In the genomic region with DNA sequence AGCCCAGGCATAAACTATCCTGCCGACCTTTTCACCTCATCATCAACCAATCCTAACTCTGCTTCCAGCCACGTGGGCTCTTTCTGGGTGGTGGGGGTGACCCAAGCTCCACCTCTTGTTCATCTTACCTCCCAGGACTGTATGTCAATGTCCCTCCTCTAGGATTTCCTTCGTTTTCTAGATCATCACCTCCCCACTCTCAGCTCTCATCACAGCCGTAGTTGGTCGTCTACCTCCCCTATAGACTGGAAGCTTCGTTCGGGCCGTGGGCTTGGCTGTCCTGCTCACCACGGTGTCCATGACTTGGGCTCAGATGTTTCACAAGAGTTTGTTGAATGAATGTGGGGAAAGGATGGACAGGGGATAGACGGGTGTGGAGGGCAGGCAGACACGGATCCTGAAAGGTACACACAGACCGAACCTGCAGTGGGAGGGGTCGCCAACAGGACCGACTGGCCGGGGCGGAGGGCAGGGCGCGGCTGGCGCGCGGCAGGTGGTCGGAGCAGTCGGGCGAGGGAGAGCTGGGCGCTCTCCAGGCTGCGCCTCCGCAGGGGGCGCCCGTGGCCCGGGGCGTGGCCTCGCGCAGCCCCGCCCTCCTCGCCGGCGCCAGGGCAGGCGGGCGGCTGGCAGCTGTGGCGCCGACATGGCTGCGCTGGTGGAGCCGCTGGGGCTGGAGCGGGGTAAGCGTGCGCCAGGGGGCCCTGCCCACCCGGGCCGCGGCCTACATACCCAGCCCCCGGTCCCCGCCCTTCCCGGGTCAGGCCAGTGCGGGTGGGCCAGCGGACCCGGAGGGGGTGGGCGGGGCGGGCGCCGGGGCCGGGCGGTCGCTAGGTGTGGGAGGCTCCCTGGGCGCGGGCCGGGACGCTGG, we compare ENCODE assay signal across 8 cellular contexts. TPM values are rescaled to one million over a fixed set of nuclear protein-coding genes. Genes with fewer than 3 reads are reported as not detected.
DNase-seq lines count a peak whose midpoint lies in the region; ATAC-seq, FAIRE-seq and TF ChIP-seq lines count a peak whose summit lies in the region.

A gene with protein sequence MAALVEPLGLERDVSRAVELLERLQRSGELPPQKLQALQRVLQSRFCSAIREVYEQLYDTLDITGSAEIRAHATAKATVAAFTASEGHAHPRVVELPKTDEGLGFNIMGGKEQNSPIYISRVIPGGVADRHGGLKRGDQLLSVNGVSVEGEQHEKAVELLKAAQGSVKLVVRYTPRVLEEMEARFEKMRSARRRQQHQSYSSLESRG (plus strand): TSS at position 609 of the 868 bp plus-strand sequence. CDS start 35 bp downstream, at position 644.

- peak within 1 kb of the TSS; percentile 18 for H2BK5ac ChIP-seq in IMR-90 (ENCODE audit: low read depth, low read length, poor library complexity, severe bottlenecking)

- intact Hi-C loops in IMR-90 (cut with micrococcal nuclease) (loop anchor here (5.0 kb wide), 1 partner anchor 83 kb away; no protein-coding TSS in a partner anchor), testis (cut with DNase I; ENCODE audit: low total_unique reads) (no loop called here)
- intact Hi-C loops in activated T-helper 2 cell treated with anti-CD3 and anti-CD28 coated beads, Interferon-gamma antibody, Interleukin-2, Interleukin-4, amounts not matched to agents 10 μg/mL and 5 μg/mL and 100 μg/mL, durations not matched to agents 14 hours and 24 hours and 36 hours (cut with micrococcal nuclease), result loop anchor here (5.0 kb wide), 1 partner anchor 33 kb away; no protein-coding TSS in a partner anchor

- H4K8ac ChIP-seq in IMR-90 (ENCODE audit: low read depth in 2 of 2, low read length in 2 of 2), result peak within 1 kb of the TSS in 1 of 2 experiments; percentile 65; a peak in 2 of 4 replicates

- H3K79me1 ChIP-seq in IMR-90 (ENCODE audit: low read depth in 1 of 2, low read length in 2 of 2), result peaks cover 4 to 49% of the 10 kb centered on the region in 2 experiments; a peak in 3 of 4 replicates

- peak within 1 kb of the TSS; percentile 89 for H3K23ac ChIP-seq in IMR-90 (ENCODE audit: low read depth, low read length)

- TF ChIP-seq CTCF in IMR-90 (conservative IDR thresholded peaks at IDR 0.05; ENCODE audit: low read depth, low read length) (peak; percentile 67), fibroblast of the aortic adventitia (IDR thresholded peaks at IDR 0.05; ENCODE audit: insufficient read depth, low read length) (peak; percentile 32), neural cell (IDR thresholded peaks at IDR 0.05; ENCODE audit: poor library complexity, severe bottlenecking) (peak; percentile 82), testis (IDR thresholded peaks at IDR 0.05) (peak in 2 of 3 experiments; percentile 38 to 42)

- H3K4me3 ChIP-seq in BLaER1 treated with 17β-estradiol and CSF1 and Interleukin-3, amounts not matched to agents 10 nM and 100 nM, result peak within 1 kb of the TSS; percentile 72 to 83 (median 77)
- peak within 1 kb of the TSS; percentile 96 for H3K4me3 ChIP-seq in IMR-90 (ENCODE audit: insufficient read depth, low read depth, low read length)
- H3K4me3 ChIP-seq in fibroblast of the aortic adventitia (ENCODE audit: low read depth, low read length), result peak within 1 kb of the TSS; percentile 83
- H3K4me3 ChIP-seq in neural cell (ENCODE audit: low read length), result peak within 1 kb of the TSS; percentile 95
- peak within 1 kb of the TSS; percentile 83 to 90 for H3K4me3 ChIP-seq in testis

- peak within 1 kb of the TSS; percentile 71 to 88 (median 80) for H3K9ac ChIP-seq in BLaER1 treated with 17β-estradiol and CSF1 and Interleukin-3, amounts not matched to agents 10 nM and 100 nM
- H3K9ac ChIP-seq in IMR-90 (ENCODE audit: low read depth, low read length) (peak within 1 kb of the TSS; percentile 71), neural cell (ENCODE audit: low read length) (peak within 1 kb of the TSS; percentile 82)

- H4K5ac ChIP-seq in IMR-90 (ENCODE audit: low read depth, low read length), result peak within 1 kb of the TSS; percentile 48; the same call in 1 of the 2 replicates

- no peaks in the 10 kb centered on the region for H3F3A ChIP-seq in neural cell (ENCODE audit: insufficient read depth, low read length, poor library complexity, severe bottlenecking)

- peak within 1 kb of the TSS; percentile 81 for H3K4me3 Mint-ChIP-seq in activated T-helper 2 cell treated with anti-CD3 and anti-CD28 coated beads, Interferon-gamma antibody, Interleukin-2, Interleukin-4, amounts not matched to agents 10 μg/mL and 5 μg/mL and 100 μg/mL, durations not matched to agents 14 hours and 24 hours and 36 hours (ENCODE audit: low read depth)

- peaks cover 23% of the 10 kb centered on the region for H3K9me1 ChIP-seq in IMR-90 (ENCODE audit: insufficient read depth, low read length)

- H3K9me3 ChIP-seq in BLaER1 treated with 17β-estradiol and CSF1 and Interleukin-3, amounts not matched to agents 10 nM and 100 nM (replicated peaks in 1 of 11), result no peaks in the 10 kb centered on the region
- H3K9me3 ChIP-seq in IMR-90 (ENCODE audit: control insufficient read depth, insufficient read depth, low read length), result no peaks in the 10 kb centered on the region
- H3K9me3 ChIP-seq in neural cell (ENCODE audit: low read length), result no peaks in the 10 kb centered on the region
- H3K9me3 ChIP-seq in testis, result no peaks in the 10 kb centered on the region

- dilution Hi-C loops in IMR-90 (cut with HindIII; ENCODE audit: low sequenced_read_pairs, unreplicated experiment), result no loop called here

- DNase-seq in GM19239 (ENCODE audit: insufficient read length, low spot score), result peak; percentile 95
- DNase-seq in IMR-90, result peak; percentile 54
- peak; percentile 74 for DNase-seq in RKO (ENCODE audit: low spot score)
- DNase-seq in activated T-helper 2 cell treated with anti-CD3 and anti-CD28 coated beads, Interferon-gamma antibody, Interleukin-2, Interleukin-4, amounts not matched to agents 10 μg/mL and 5 μg/mL and 100 μg/mL, durations not matched to agents 14 hours and 24 hours and 36 hours (ENCODE audit: low spot score), result peak; percentile 73
- peak; percentile 46 for DNase-seq in fibroblast of the aortic adventitia (ENCODE audit: low read depth)
- DNase-seq in testis, result peak; percentile 61

- TF ChIP-seq EP300 in neural cell (conservative IDR thresholded peaks at IDR 0.05; ENCODE audit: poor library complexity, severe bottlenecking), result peak; percentile 10

- no peaks in the 10 kb centered on the region for H3K9me3 Mint-ChIP-seq in activated T-helper 2 cell treated with anti-CD3 and anti-CD28 coated beads, Interferon-gamma antibody, Interleukin-2, Interleukin-4, amounts not matched to agents 10 μg/mL and 5 μg/mL and 100 μg/mL, durations not matched to agents 14 hours and 24 hours and 36 hours

- no peak within 1 kb of the TSS; the same call in 2 of the 3 replicates for H2BK15ac ChIP-seq in IMR-90 (ENCODE audit: low read depth, low read length)

- POLR2A ChIA-PET in IMR-90 (lab: Charles Lee; ENCODE audit: unreplicated experiment), result no interaction called here

- H2AFZ ChIP-seq in IMR-90 (replicated peaks; ENCODE audit: low read length, poor library complexity) (peak within 1 kb of the TSS; percentile 98), neural cell (ENCODE audit: low read depth, low read length) (peak within 1 kb of the TSS; percentile 60)

- H3K36me3 ChIP-seq in BLaER1 treated with 17β-estradiol and CSF1 and Interleukin-3, amounts not matched to agents 10 nM and 100 nM, result peaks cover 2 to 13% (median 12%) of the 10 kb centered on the region in 11 experiments; a peak in 21 of 22 replicates
- H3K36me3 ChIP-seq in IMR-90 (ENCODE audit: control insufficient read depth, insufficient read depth, low read length) (peaks cover 8% of the 10 kb centered on the region), neural cell (ENCODE audit: insufficient read depth, low read length) (no peaks in the 10 kb centered on the region), testis (ENCODE audit: low read depth, missing control alignments) (no peaks in the 10 kb centered on the region)

- H3K4me1 ChIP-seq in BLaER1 treated with 17β-estradiol and CSF1 and Interleukin-3, amounts not matched to agents 10 nM and 100 nM, result peaks cover 47 to 81% (median 60%) of the 10 kb centered on the region in 10 experiments
- H3K4me1 ChIP-seq in IMR-90 (ENCODE audit: control insufficient read depth, insufficient read depth, low read length) (peaks cover 8% of the 10 kb centered on the region), testis (peaks cover 23% of the 10 kb centered on the region)

- H3K79me2 ChIP-seq in neural cell (replicated peaks; ENCODE audit: insufficient read depth, low read length), result no peaks in the 10 kb centered on the region

- TF ChIP-seq RAD21 in IMR-90 (IDR thresholded peaks at IDR 0.05; ENCODE audit: low read length) (peak; percentile 25; the same call in 1 of the 2 replicates), neural cell (conservative IDR thresholded peaks at IDR 0.05) (peak; percentile 31)

- H3K4me1 Mint-ChIP-seq in activated T-helper 2 cell treated with anti-CD3 and anti-CD28 coated beads, Interferon-gamma antibody, Interleukin-2, Interleukin-4, amounts not matched to agents 10 μg/mL and 5 μg/mL and 100 μg/mL, durations not matched to agents 14 hours and 24 hours and 36 hours (ENCODE audit: low read depth), result peaks cover 14% of the 10 kb centered on the region

- CTCF ChIA-PET in IMR-90 (lab: Yijun Ruan, JAX), result interaction anchor here (0.7 to 2.9 kb wide), 5 partner anchors 14 to 85 kb away, joined by 4 to 13 read pairs (median 4); no protein-coding TSS in a partner anchor

- no peak for FAIRE-seq in GM19239 (lab: Jason Lieb, UNC)

- no peaks in the 10 kb centered on the region for H3K9me2 ChIP-seq in neural cell (ENCODE audit: insufficient read depth, low read length)

- BruUV-seq in IMR-90 (replicated peaks; lab: Mats Ljungman, UMichigan), result no TSS peak

- peak within 1 kb of the TSS; percentile 52 for H3K4ac ChIP-seq in IMR-90 (ENCODE audit: low read depth, low read length)

- 0% methylated on average over 38 of the region's 66 CpGs; no CpG with 5 or more reads in 1 of the 2 experiments for WGBS in IMR-90 (ENCODE audit: extremely low coverage in 2 of 2, insufficient read length in 1 of 2), 2 experiments
- WGBS in testis, 2 donors, result 1% methylated on average over 26 to 48 of the region's 66 CpGs

- H4K20me1 ChIP-seq in BLaER1 treated with 17β-estradiol and CSF1 and Interleukin-3, amounts not matched to agents 10 nM and 100 nM, result peaks cover 3 to 28% (median 13%) of the 10 kb centered on the region in 11 experiments; a peak in 21 of 22 replicates
- H4K20me1 ChIP-seq in IMR-90 (ENCODE audit: insufficient read depth, low read length) (peaks cover 10% of the 10 kb centered on the region), neural cell (ENCODE audit: insufficient read depth) (no peaks in the 10 kb centered on the region)

- H3K27ac ChIP-seq in BLaER1 treated with 17β-estradiol and CSF1 and Interleukin-3, amounts not matched to agents 10 nM and 100 nM, result peak within 1 kb of the TSS in 10 of 11 experiments; percentile 45 to 77 (median 61); a peak in 20 of 22 replicates
- H3K27ac ChIP-seq in IMR-90 (ENCODE audit: insufficient read depth, low read length) (peak within 1 kb of the TSS; percentile 57; the same call in 1 of the 2 replicates), neural cell (ENCODE audit: low read length) (peak within 1 kb of the TSS; percentile 71), testis (peak within 1 kb of the TSS; percentile 81 to 85)

- H2BK20ac ChIP-seq in IMR-90 (ENCODE audit: low read depth, low read length), result no peak within 1 kb of the TSS

- peak within 1 kb of the TSS; percentile 43; the same call in 1 of the 2 replicates for H4K91ac ChIP-seq in IMR-90 (ENCODE audit: insufficient read depth, low read depth, low read length)

- TF ChIP-seq POLR2A in IMR-90 (IDR thresholded peaks at IDR 0.05; ENCODE audit: low read depth, low read length) (no peak), testis (IDR thresholded peaks at IDR 0.05) (no peak)

- H3K27me3 ChIP-seq in BLaER1 treated with 17β-estradiol and CSF1 and Interleukin-3, amounts not matched to agents 10 nM and 100 nM, result no peaks in the 10 kb centered on the region
- H3K27me3 ChIP-seq in IMR-90 (ENCODE audit: control insufficient read depth, insufficient read depth, low read length) (no peaks in the 10 kb centered on the region), neural cell (ENCODE audit: insufficient read depth, low read depth, low read length) (no peaks in the 10 kb centered on the region), testis (no peaks in the 10 kb centered on the region)

- H3K18ac ChIP-seq in IMR-90 (ENCODE audit: low read depth, low read length), result no peak within 1 kb of the TSS; the same call in 1 of the 2 replicates

- H2AK5ac ChIP-seq in IMR-90 (ENCODE audit: low read depth, low read length), result peak within 1 kb of the TSS; percentile 93

- H3K27me3 Mint-ChIP-seq in activated T-helper 2 cell treated with anti-CD3 and anti-CD28 coated beads, Interferon-gamma antibody, Interleukin-2, Interleukin-4, amounts not matched to agents 10 μg/mL and 5 μg/mL and 100 μg/mL, durations not matched to agents 14 hours and 24 hours and 36 hours (ENCODE audit: low read depth), result no peaks in the 10 kb centered on the region

- H3K4me2 ChIP-seq in BLaER1 treated with 17β-estradiol and CSF1 and Interleukin-3, amounts not matched to agents 10 nM and 100 nM, result peak within 1 kb of the TSS; percentile 84 to 100 (median 99)
- H3K4me2 ChIP-seq in IMR-90 (ENCODE audit: low read depth, low read length) (peak within 1 kb of the TSS; percentile 95), neural cell (ENCODE audit: low read length) (peak within 1 kb of the TSS; percentile 41)

- peak; percentile 74 for ATAC-seq in IMR-90 (ENCODE audit: low read depth)

- no peak within 1 kb of the TSS for H3K56ac ChIP-seq in IMR-90 (ENCODE audit: extremely low read depth, insufficient read depth, low read length)

- H3K36me3 Mint-ChIP-seq in activated T-helper 2 cell treated with anti-CD3 and anti-CD28 coated beads, Interferon-gamma antibody, Interleukin-2, Interleukin-4, amounts not matched to agents 10 μg/mL and 5 μg/mL and 100 μg/mL, durations not matched to agents 14 hours and 24 hours and 36 hours (ENCODE audit: low read depth), result peaks cover 5% of the 10 kb centered on the region

- peak within 1 kb of the TSS; percentile 22; the same call in 1 of the 2 replicates for H2BK120ac ChIP-seq in IMR-90 (ENCODE audit: low read depth, low read length)

- in situ Hi-C loops in IMR-90 (cut with MboI; ENCODE audit: low sequenced_read_pairs), result no loop called here

- peak within 1 kb of the TSS; percentile 98 for H2AK9ac ChIP-seq in IMR-90 (replicated peaks; ENCODE audit: low read depth, low read length, poor library complexity)

- peak within 1 kb of the TSS; percentile 60 for H3K27ac Mint-ChIP-seq in activated T-helper 2 cell treated with anti-CD3 and anti-CD28 coated beads, Interferon-gamma antibody, Interleukin-2, Interleukin-4, amounts not matched to agents 10 μg/mL and 5 μg/mL and 100 μg/mL, durations not matched to agents 14 hours and 24 hours and 36 hours

- peak within 1 kb of the TSS; percentile 79 for H3K14ac ChIP-seq in IMR-90 (replicated peaks; ENCODE audit: low read depth, low read length)

RNA-seq across cellular contexts. Expression of the gene that starts here (rescaled TPM):
- total RNA-seq in IMR-90 (2012; rRNA removed) (2.8 and 3.8 TPM in 2 replicates), fibroblast of the aortic adventitia (ENCODE audit: low replicate concordance) (2.2 and 3.7 TPM in 2 replicates), testis (10 to 100 TPM; 57.6 to 66.2 TPM)
- polyA plus RNA-seq in IMR-90 (2012; rRNA removed) (8.0 and 9.9 TPM in 2 replicates), neural cell (88.7 and 99.0 TPM in 2 replicates), testis (ENCODE audit: insufficient read depth, low read depth, low replicate concordance) (22.4 TPM)
- polyA plus RNA-seq in IMR-90 (2012; cell fraction: cytosol; rRNA removed), result 13.4 and 19.1 TPM in 2 replicates
- 14.2 and 30.4 TPM in 2 replicates for polyA plus RNA-seq in IMR-90 (2012; cell fraction: nucleus; rRNA removed; ENCODE audit: low replicate concordance)
- 5.9 and 7.7 TPM in 2 replicates for total RNA-seq in activated T-helper 2 cell treated with anti-CD3 and anti-CD28 coated beads, Interferon-gamma antibody, Interleukin-2, Interleukin-4, amounts not matched to agents 10 μg/mL and 5 μg/mL and 100 μg/mL, durations not matched to agents 14 hours and 24 hours and 36 hours
- polyA minus RNA-seq in neural cell, result 19.4 and 22.9 TPM in 2 replicates

Comparison
In these comparisons a context has a peak if more than half of its experiments do, and no peak if none do; other contexts are left out.
1. Peak in every context shown above with its lines: DNase-seq, ATAC-seq, H3K4me3 ChIP-seq and H3K27ac ChIP-seq.
2. H3K4me2 ChIP-seq: peak in every context shown above with its lines; median percentile 99 in BLaER1 treated with 17β-estradiol and CSF1 and Interleukin-3, amounts not matched to agents 10 nM and 100 nM; 95 in IMR-90; 41 in neural cell.
3. CTCF ChIP-seq: peak in every context shown above with its lines; median percentile 82 in neural cell; 67 in IMR-90; 40 in testis; 32 in fibroblast of the aortic adventitia.